ENCODE assay signal across 23 cellular contexts in genomic region chr7:158745057-158745715, GRCh38.
"Had no signal": no experiment of that assay in that cellular context is flagged by ENCODE, and none has a peak within 500 bp of the region (broad histone marks: within the 10 kb centered on the region; RNA-seq: fewer than 3 reads in every experiment).

No MANE protein-coding gene starts in this region.

- H3K27me3 Mint-ChIP-seq: progenitor cell of endocrine pancreas, type B pancreatic cell had no signal

- H3K27ac Mint-ChIP-seq: progenitor cell of endocrine pancreas, type B pancreatic cell had no signal

- FAIRE-seq: endometrium, pancreas, small intestine had no signal

- H3K9me3 Mint-ChIP-seq: natural killer cell, neural crest cell, type B pancreatic cell had no signal

- H3K4me3 Mint-ChIP-seq: natural killer cell, neural crest cell, type B pancreatic cell had no signal

- H3K4me1 Mint-ChIP-seq: neural crest cell had no signal

- ATAC-seq: gastroesophageal sphincter, left lobe of liver, natural killer cell, pancreas, right cardiac atrium had no signal

- H3K9me3 ChIP-seq: esophagus squamous epithelium, gastroesophageal sphincter, pancreas, suprapubic skin, thyroid gland, uterus had no signal

- DNase-seq: cortex of kidney; dorsolateral prefrontal cortex; effector CD8-positive, alpha-beta T cell; esophagus squamous epithelium; foreskin fibroblast; glutamatergic neuron; islet precursor cell; mammary epithelial cell; natural killer cell; pancreas; right cardiac atrium; small intestine; stimulated activated CD4-positive, alpha-beta T cell treated with anti-CD3 and anti-CD28 coated beads, Interleukin-12 subunit alpha, Interleukin-12 subunit beta, amount 100 ng/mL, for 4 hours; stimulated activated naive CD4-positive, alpha-beta T cell; thyroid gland; uterus had no signal
